ENCODE assay signal across 41 cellular contexts in the genomic region with DNA sequence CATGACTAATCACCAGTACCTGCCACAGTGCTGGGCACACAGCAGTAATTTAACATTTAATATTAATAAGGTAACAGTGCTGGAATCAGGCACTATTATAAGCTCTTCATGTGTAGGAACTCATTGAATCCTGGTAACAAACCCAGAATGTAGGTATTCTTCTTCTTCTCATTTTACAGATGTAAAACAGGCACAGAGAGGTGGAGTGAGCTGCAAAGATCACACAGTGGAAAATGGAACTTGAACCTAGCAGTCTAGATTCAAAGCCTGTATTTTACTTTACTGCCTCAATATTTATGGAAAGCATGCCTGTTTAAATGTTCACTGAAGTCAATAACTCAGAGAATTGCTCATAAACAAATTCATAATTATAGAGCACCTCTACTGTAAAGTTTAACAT. TPM values are rescaled to one million over a fixed set of nuclear protein-coding genes. Genes with fewer than 3 reads are reported as not detected.
"Had no signal": no experiment of that assay in that cellular context is flagged by ENCODE, and none has a peak within 500 bp of the region (broad histone marks: within the 10 kb centered on the region; RNA-seq: fewer than 3 reads in every experiment).

No MANE protein-coding gene starts in this region.

- ATAC-seq: activated naive CD4-positive, alpha-beta T cell treated with anti-CD3 and anti-CD28 coated beads, Interleukin-2, amount 50 U/mL, for 72 hours; activated naive CD8-positive, alpha-beta T cell treated with anti-CD3 and anti-CD28 coated beads, Interleukin-2, amount 50 U/mL, for 24 hours; activated T-cell treated with anti-CD3 and anti-CD28 coated beads, Interleukin-2, amount 50 U/mL, for 4 hours; activated T-cell treated with anti-CD3 and anti-CD28 coated beads, Interleukin-2, amount 50 U/mL, for 72 hours; activated T-helper 17 cell treated with anti-CD3 and anti-CD28 coated beads, Interleukin-2, amount 50 U/mL, for 72 hours; body of pancreas had no signal

- H3K27me3 Mint-ChIP-seq: activated naive CD8-positive, alpha-beta T cell treated with anti-CD3 and anti-CD28 coated beads, Interleukin-2, amount 50 U/mL, for 24 hours had no signal

- H3K4me1 ChIP-seq: adrenal gland, ascending aorta, breast epithelium had no signal

- H3K36me3 Mint-ChIP-seq: activated naive CD4-positive, alpha-beta T cell treated with anti-CD3 and anti-CD28 coated beads, Interleukin-2, amount 50 U/mL, for 24 hours; activated naive CD8-positive, alpha-beta T cell; activated naive CD8-positive, alpha-beta T cell treated with anti-CD3 and anti-CD28 coated beads for 36 hours; activated naive CD8-positive, alpha-beta T cell treated with anti-CD3 and anti-CD28 coated beads, Interleukin-2, amount 10 ng/mL, durations not matched to agents 7 days and 5 days; brain had no signal

- H3K4me3 ChIP-seq: adrenal gland, ascending aorta, body of pancreas, breast epithelium, cardiac muscle cell had no signal

- H3K9me3 Mint-ChIP-seq: activated naive CD4-positive, alpha-beta T cell treated with anti-CD3 and anti-CD28 coated beads for 36 hours; activated naive CD4-positive, alpha-beta T cell treated with anti-CD3 and anti-CD28 coated beads, Interleukin-2, amount 50 U/mL, for 24 hours; activated naive CD8-positive, alpha-beta T cell treated with anti-CD3 and anti-CD28 coated beads, Interleukin-2, amount 10 ng/mL, durations not matched to agents 7 days and 5 days; activated naive CD8-positive, alpha-beta T cell treated with anti-CD3 and anti-CD28 coated beads, Interleukin-2, amount 50 U/mL, for 24 hours; activated T-cell treated with anti-CD3 and anti-CD28 coated beads, Interleukin-2, amount 50 U/mL, for 24 hours; activated T-cell treated with anti-CD3 and anti-CD28 coated beads, Interleukin-2, amount 50 U/mL, for 4 hours; activated T-cell treated with anti-CD3 and anti-CD28 coated beads, Interleukin-2, amount 50 U/mL, for 72 hours; activated T-helper 1 cell treated with anti-CD3 and anti-CD28 coated beads, Interleukin-12 subunit alpha, Interleukin-12 subunit beta, Interleukin-2, Interleukin-4 antibody, amounts not matched to agents 30 ng/mL and 10 ng/mL and 1 ng/mL, durations not matched to agents 14 hours and 24 hours and 36 hours; activated T-helper 17 cell treated with anti-CD3 and anti-CD28 coated beads, Interleukin-2, amount 50 U/mL, for 72 hours; activated T-helper 2 cell treated with anti-CD3 and anti-CD28 coated beads, Interferon-gamma antibody, Interleukin-2, Interleukin-4, amounts not matched to agents 10 μg/mL and 5 μg/mL and 100 μg/mL, durations not matched to agents 14 hours and 24 hours and 36 hours; central memory CD8-positive, alpha-beta T cell had no signal

- H3K9me3 ChIP-seq: adrenal gland, ascending aorta, body of pancreas, breast epithelium had no signal

- H3K36me3 ChIP-seq: adrenal gland, ascending aorta, breast epithelium, cardiac muscle cell had no signal

- H3K4me1 Mint-ChIP-seq: activated T-helper 17 cell treated with anti-CD3 and anti-CD28 coated beads, Interleukin-2, amount 50 U/mL, for 72 hours had no signal

- FAIRE-seq: astrocyte, bronchial epithelial cell had no signal

- H3K4me3 Mint-ChIP-seq: activated naive CD4-positive, alpha-beta T cell treated with anti-CD3 and anti-CD28 coated beads for 36 hours; activated naive CD4-positive, alpha-beta T cell treated with anti-CD3 and anti-CD28 coated beads, Interleukin-2, amount 10 ng/mL, durations not matched to agents 7 days and 5 days; activated naive CD4-positive, alpha-beta T cell treated with anti-CD3 and anti-CD28 coated beads, Interleukin-2, amount 50 U/mL, for 24 hours; activated naive CD8-positive, alpha-beta T cell; activated naive CD8-positive, alpha-beta T cell treated with anti-CD3 and anti-CD28 coated beads for 36 hours; activated naive CD8-positive, alpha-beta T cell treated with anti-CD3 and anti-CD28 coated beads, Interleukin-2, amount 10 ng/mL, durations not matched to agents 7 days and 5 days; activated naive CD8-positive, alpha-beta T cell treated with anti-CD3 and anti-CD28 coated beads, Interleukin-2, amount 50 U/mL, for 24 hours; activated T-cell treated with anti-CD3 and anti-CD28 coated beads, Interleukin-2, amount 50 U/mL, for 24 hours; activated T-cell treated with anti-CD3 and anti-CD28 coated beads, Interleukin-2, amount 50 U/mL, for 4 hours; activated T-cell treated with anti-CD3 and anti-CD28 coated beads, Interleukin-2, amount 50 U/mL, for 72 hours; activated T-helper 1 cell treated with anti-CD3 and anti-CD28 coated beads, Interleukin-12 subunit alpha, Interleukin-12 subunit beta, Interleukin-2, Interleukin-4 antibody, amounts not matched to agents 30 ng/mL and 10 ng/mL and 1 ng/mL, durations not matched to agents 14 hours and 24 hours and 36 hours; activated T-helper 17 cell treated with anti-CD3 and anti-CD28 coated beads, Interleukin-2, amount 50 U/mL, for 72 hours; central memory CD8-positive, alpha-beta T cell had no signal

- DNase-seq: activated effector memory CD4-positive, alpha-beta T cell treated with anti-CD3 and anti-CD28 coated beads, Interleukin-2, amount 50 U/mL, for 16 hours; activated effector memory CD4-positive, alpha-beta T cell treated with Interleukin-2 at 50 U/mL for 16 hours; activated gamma-delta T cell; activated gamma-delta T cell treated with Interleukin-2 at 50 U/mL for 16 hours; activated naive CD4-positive, alpha-beta T cell; activated naive CD4-positive, alpha-beta T cell treated with anti-CD3 and anti-CD28 coated beads for 36 hours; activated naive CD4-positive, alpha-beta T cell treated with anti-CD3 and anti-CD28 coated beads, Interleukin-2, amount 10 ng/mL, durations not matched to agents 7 days and 5 days; activated naive CD4-positive, alpha-beta T cell treated with anti-CD3 and anti-CD28 coated beads, Interleukin-2, amount 50 U/mL, for 16 hours; activated naive CD4-positive, alpha-beta T cell treated with Interleukin-2 at 50 U/mL for 16 hours; activated naive CD8-positive, alpha-beta T cell treated with anti-CD3 and anti-CD28 coated beads for 36 hours; activated naive CD8-positive, alpha-beta T cell treated with anti-CD3 and anti-CD28 coated beads, Interleukin-2, amount 10 ng/mL, durations not matched to agents 7 days and 5 days; activated naive CD8-positive, alpha-beta T cell treated with anti-CD3 and anti-CD28 coated beads, Interleukin-2, amount 50 U/mL, for 24 hours; activated T-cell treated with anti-CD3 and anti-CD28 coated beads, Interleukin-2, amount 50 U/mL, for 24 hours; activated T-cell treated with anti-CD3 and anti-CD28 coated beads, Interleukin-2, amount 50 U/mL, for 4 hours; activated T-cell treated with anti-CD3 and anti-CD28 coated beads, Interleukin-2, amount 50 U/mL, for 48 hours; activated T-cell treated with anti-CD3 and anti-CD28 coated beads, Interleukin-2, amount 50 U/mL, for 72 hours; adrenal gland; amniotic stem cell; amygdala; anterior cingulate cortex; aorta; brain microvascular endothelial cell; caudate nucleus; central memory CD4-positive, alpha-beta T cell; cerebellar nuclear complex had no signal

- H3K27ac ChIP-seq: adrenal gland, ascending aorta, body of pancreas, brain microvascular endothelial cell, breast epithelium, cardiac muscle cell had no signal

- H3K27me3 ChIP-seq: adrenal gland, ascending aorta, body of pancreas, brain microvascular endothelial cell, breast epithelium, cardiac muscle cell had no signal

- H3K27ac Mint-ChIP-seq: activated naive CD4-positive, alpha-beta T cell treated with anti-CD3 and anti-CD28 coated beads for 36 hours; activated naive CD4-positive, alpha-beta T cell treated with anti-CD3 and anti-CD28 coated beads, Interleukin-2, amount 10 ng/mL, durations not matched to agents 7 days and 5 days; activated naive CD4-positive, alpha-beta T cell treated with anti-CD3 and anti-CD28 coated beads, Interleukin-2, amount 50 U/mL, for 24 hours; activated naive CD4-positive, alpha-beta T cell treated with anti-CD3 and anti-CD28 coated beads, Interleukin-2, amount 50 U/mL, for 72 hours; activated naive CD8-positive, alpha-beta T cell; activated naive CD8-positive, alpha-beta T cell treated with anti-CD3 and anti-CD28 coated beads for 36 hours; activated naive CD8-positive, alpha-beta T cell treated with anti-CD3 and anti-CD28 coated beads, Interleukin-2, amount 10 ng/mL, durations not matched to agents 7 days and 5 days; activated naive CD8-positive, alpha-beta T cell treated with anti-CD3 and anti-CD28 coated beads, Interleukin-2, amount 50 U/mL, for 24 hours; activated T-cell treated with anti-CD3 and anti-CD28 coated beads, Interleukin-2, amount 50 U/mL, for 24 hours; activated T-cell treated with anti-CD3 and anti-CD28 coated beads, Interleukin-2, amount 50 U/mL, for 72 hours; activated T-helper 1 cell treated with anti-CD3 and anti-CD28 coated beads, Interleukin-12 subunit alpha, Interleukin-12 subunit beta, Interleukin-2, Interleukin-4 antibody, amounts not matched to agents 30 ng/mL and 10 ng/mL and 1 ng/mL, durations not matched to agents 14 hours and 24 hours and 36 hours; activated T-helper 17 cell treated with anti-CD3 and anti-CD28 coated beads, Interleukin-2, amount 50 U/mL, for 72 hours; activated T-helper 2 cell treated with anti-CD3 and anti-CD28 coated beads, Interferon-gamma antibody, Interleukin-2, Interleukin-4, amounts not matched to agents 10 μg/mL and 5 μg/mL and 100 μg/mL, durations not matched to agents 14 hours and 24 hours and 36 hours had no signal

RNA-seq across cellular contexts. Expression of gene TXNDC2, which starts 24.3 kb away (rescaled TPM):
- total RNA-seq: activated naive CD4-positive, alpha-beta T cell treated with anti-CD3 and anti-CD28 coated beads for 36 hours; activated naive CD4-positive, alpha-beta T cell treated with anti-CD3 and anti-CD28 coated beads, Interleukin-2, amount 50 U/mL, for 72 hours; activated naive CD8-positive, alpha-beta T cell treated with anti-CD3 and anti-CD28 coated beads for 36 hours; activated naive CD8-positive, alpha-beta T cell treated with anti-CD3 and anti-CD28 coated beads, Interleukin-2, amount 10 ng/mL, durations not matched to agents 7 days and 5 days; activated T-cell treated with anti-CD3 and anti-CD28 coated beads, Interleukin-2, amount 50 U/mL, for 4 hours; activated T-cell treated with anti-CD3 and anti-CD28 coated beads, Interleukin-2, amount 50 U/mL, for 72 hours; activated T-helper 17 cell treated with anti-CD3 and anti-CD28 coated beads, Interleukin-2, amount 50 U/mL, for 72 hours; ascending aorta; body of pancreas; cardiac muscle cell; cardiac septum; cerebellum had no signal
- polyA plus RNA-seq: aorta, cardiac muscle cell had no signal
